8 cellular contexts compared by ENCODE assay signal in genomic region chr7:132577206-132578049, GRCh38. TPM values are rescaled to one million over a fixed set of nuclear protein-coding genes. Genes with fewer than 3 reads are reported as not detected.
A peak's percentile ranks its signal among the peaks of the same experiment; 100 is the strongest.
DNase-seq lines count a peak whose midpoint lies in the region; ATAC-seq and TF ChIP-seq lines count a peak whose summit lies in the region.

No MANE protein-coding gene starts in this region.

- no peak overlapping the region for H3K27ac Mint-ChIP-seq in activated CD4-positive, alpha-beta memory T cell treated with anti-CD3 and anti-CD28 coated beads for 36 hours

- no peak overlapping the region for H3K4me3 ChIP-seq in MG63

- H3K27me3 Mint-ChIP-seq in activated CD4-positive, alpha-beta memory T cell treated with anti-CD3 and anti-CD28 coated beads for 36 hours = peaks cover 64% of the 10 kb centered on the region

- H3K9me3 ChIP-seq in MG63 = no peaks in the 10 kb centered on the region

- H3K36me3 Mint-ChIP-seq in activated CD4-positive, alpha-beta memory T cell treated with anti-CD3 and anti-CD28 coated beads for 36 hours = no peaks in the 10 kb centered on the region

- H3K9me3 Mint-ChIP-seq in activated CD4-positive, alpha-beta memory T cell treated with anti-CD3 and anti-CD28 coated beads for 36 hours = no peaks in the 10 kb centered on the region

- intact Hi-C loops in activated CD4-positive, alpha-beta memory T cell treated with anti-CD3 and anti-CD28 coated beads for 36 hours (cut with micrococcal nuclease) = loop anchor here (5.0 kb wide), 1 partner anchor 50 kb away; no protein-coding TSS in a partner anchor
- intact Hi-C loops in head of caudate nucleus (cut with DNase I) = loop anchor here (10.0 kb wide), 1 partner anchor 883 kb away; no protein-coding TSS in a partner anchor

- no peaks in the 10 kb centered on the region for H3K36me3 ChIP-seq in MG63

- DNase-seq in COLO668 (lab: John Stamatoyannopoulos, UW; ENCODE audit: unreplicated experiment) (peak; percentile 73), MG63 (peak; percentile 61), head of caudate nucleus (peak; percentile 38 to 94 (median 76)), omental fat pad (ENCODE audit: low spot score) (no peak), germinal center (ENCODE audit: low spot score) (no peak), HCEC 1CT (no peak)
- peak; percentile 17 for DNase-seq in activated CD4-positive, alpha-beta memory T cell treated with anti-CD3 and anti-CD28 coated beads for 36 hours

- POLR2A ChIA-PET in activated CD4-positive, alpha-beta memory T cell treated with anti-CD3 and anti-CD28 coated beads for 36 hours (lab: Charles Lee) = no interaction called here

- H3K27me3 ChIP-seq in MG63 = peaks cover 30% of the 10 kb centered on the region

- CTCF ChIA-PET in activated CD4-positive, alpha-beta memory T cell treated with anti-CD3 and anti-CD28 coated beads for 36 hours (lab: Charles Lee) = interaction anchor here (0.6 to 6.1 kb wide), 7 partner anchors 19 to 754 kb away, joined by 3 to 95 read pairs (median 3); no protein-coding TSS in a partner anchor

- TF ChIP-seq CTCF in omental fat pad (IDR thresholded peaks at IDR 0.05) = no peak

- H3K4me1 Mint-ChIP-seq in activated CD4-positive, alpha-beta memory T cell treated with anti-CD3 and anti-CD28 coated beads for 36 hours (ENCODE audit: low read depth) = peaks cover 13% of the 10 kb centered on the region

- peak; percentile 55 for ATAC-seq in omental fat pad (ENCODE audit: low FRiP score)
- no peak for ATAC-seq in HG03457 (IDR thresholded peaks at IDR 0.05; ENCODE audit: unreplicated experiment)

- H3K4me3 Mint-ChIP-seq in activated CD4-positive, alpha-beta memory T cell treated with anti-CD3 and anti-CD28 coated beads for 36 hours = peak overlapping the region; percentile 26

RNA-seq across cellular contexts. Expression of gene PLXNA4, which starts 1.2 kb away (rescaled TPM):
- not detected in 2 replicates for total RNA-seq in MG63 (2014; rRNA removed; shearing (Covaris generic); ENCODE audit: low replicate concordance)
- total RNA-seq in activated CD4-positive, alpha-beta memory T cell treated with anti-CD3 and anti-CD28 coated beads for 36 hours = under 1 TPM; 0.17 to 0.24 TPM
- total RNA-seq in omental fat pad = 100 to 1,000 TPM in 1 of 4 donors, 10 to 100 TPM in 3; 31.4 to 111 (median 41.9) TPM

Comparison
In these comparisons a context has a peak if more than half of its experiments do, and no peak if none do; other contexts are left out.
1. DNase-seq: peak in COLO668 (single experiment), MG63 (single experiment), activated CD4-positive, alpha-beta memory T cell treated with anti-CD3 and anti-CD28 coated beads for 36 hours (single experiment) and head of caudate nucleus (42 of 42); none in omental fat pad (single experiment), germinal center (single experiment) and HCEC 1CT (single experiment).
2. RNA of gene PLXNA4, which starts 1.2 kb away (total RNA-seq): 31.4 to 111 TPM in omental fat pad; 0.17 to 0.24 TPM in activated CD4-positive, alpha-beta memory T cell treated with anti-CD3 and anti-CD28 coated beads for 36 hours and not detected in MG63; every median in the first group is over 10 times any median in the second.